In the genomic region with DNA sequence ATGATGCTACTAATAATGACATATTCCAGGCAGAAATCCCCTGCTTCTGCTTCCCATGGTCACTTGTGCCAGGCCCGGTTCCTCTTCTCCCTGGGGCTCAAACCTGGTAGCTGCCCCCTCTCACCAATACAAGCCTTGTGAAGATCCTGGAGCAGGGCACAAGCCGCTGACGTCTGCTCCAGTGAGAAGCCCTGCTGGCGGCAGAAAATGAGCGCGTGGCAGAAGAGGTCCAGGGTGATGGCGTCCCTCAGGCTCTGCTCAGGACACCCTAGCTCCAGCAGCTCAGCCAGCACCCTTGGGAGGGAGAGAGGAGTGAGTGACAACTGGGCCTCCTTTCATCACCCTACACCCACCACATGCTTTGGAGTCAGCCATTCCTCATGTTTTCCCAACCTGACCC, we compare ENCODE assay signal across 14 cellular contexts. TPM values are rescaled to one million over a fixed set of nuclear protein-coding genes. Genes with fewer than 3 reads are reported as not detected.
DNase-seq lines count a peak whose midpoint lies in the region; ATAC-seq and TF ChIP-seq lines count a peak whose summit lies in the region.
"Had no signal": no experiment of that assay in that cellular context is flagged by ENCODE, and none has a peak within 500 bp of the region (broad histone marks: within the 10 kb centered on the region; RNA-seq: fewer than 3 reads in every experiment).

No MANE protein-coding gene starts in this region.

- no peak overlapping the region for H3K27ac ChIP-seq in BLaER1 treated with 17β-estradiol and CSF1 and Interleukin-3, amounts not matched to agents 10 nM and 100 nM
- H3K27ac ChIP-seq in DOHH2 (ENCODE audit: low read depth, low read length) = peak overlapping the region; percentile 84
- H3K27ac ChIP-seq: gastrocnemius medialis had no signal

- H3K79me2 ChIP-seq in DOHH2 (ENCODE audit: control insufficient read depth, low read length) = peaks cover 49% of the 10 kb centered on the region

- H3K27ac Mint-ChIP-seq in activated T-helper 1 cell treated with anti-CD3 and anti-CD28 coated beads, Interleukin-12 subunit alpha, Interleukin-12 subunit beta, Interleukin-2, Interleukin-4 antibody, amounts not matched to agents 30 ng/mL and 10 ng/mL and 1 ng/mL, durations not matched to agents 14 hours and 24 hours and 36 hours = no peak overlapping the region
- peak overlapping the region in 1 of 2 donors; percentile 92 for H3K27ac Mint-ChIP-seq in natural killer cell
- no peak overlapping the region for H3K27ac Mint-ChIP-seq in activated T-helper 2 cell treated with anti-CD3 and anti-CD28 coated beads, Interferon-gamma antibody, Interleukin-2, Interleukin-4, amounts not matched to agents 10 μg/mL and 5 μg/mL and 100 μg/mL, durations not matched to agents 14 hours and 24 hours and 36 hours
- H3K27ac Mint-ChIP-seq: CD8-positive, alpha-beta T cell had no signal

- no peaks in the 10 kb centered on the region for H3K9me2 ChIP-seq in DOHH2 (replicated peaks; ENCODE audit: control insufficient read depth, low read length)

- H3K9me3 Mint-ChIP-seq in activated T-helper 1 cell treated with anti-CD3 and anti-CD28 coated beads, Interleukin-12 subunit alpha, Interleukin-12 subunit beta, Interleukin-2, Interleukin-4 antibody, amounts not matched to agents 30 ng/mL and 10 ng/mL and 1 ng/mL, durations not matched to agents 14 hours and 24 hours and 36 hours = no peaks in the 10 kb centered on the region
- no peaks in the 10 kb centered on the region for H3K9me3 Mint-ChIP-seq in natural killer cell
- H3K9me3 Mint-ChIP-seq in activated T-helper 2 cell treated with anti-CD3 and anti-CD28 coated beads, Interferon-gamma antibody, Interleukin-2, Interleukin-4, amounts not matched to agents 10 μg/mL and 5 μg/mL and 100 μg/mL, durations not matched to agents 14 hours and 24 hours and 36 hours = no peaks in the 10 kb centered on the region
- H3K9me3 Mint-ChIP-seq: CD8-positive, alpha-beta T cell had no signal

- H3K36me3 ChIP-seq in BLaER1 treated with 17β-estradiol and CSF1 and Interleukin-3, amounts not matched to agents 10 nM and 100 nM = peaks cover 47 to 72% (median 58%) of the 10 kb centered on the region in 11 experiments
- peaks cover 77% of the 10 kb centered on the region for H3K36me3 ChIP-seq in DOHH2 (ENCODE audit: control insufficient read depth, low read length)

- H3K27me3 ChIP-seq in BLaER1 treated with 17β-estradiol and CSF1 and Interleukin-3, amounts not matched to agents 10 nM and 100 nM = no peaks in the 10 kb centered on the region
- H3K27me3 ChIP-seq in DOHH2 (ENCODE audit: control insufficient read depth, low read length) = no peaks in the 10 kb centered on the region
- H3K27me3 ChIP-seq: gastrocnemius medialis had no signal

- peak overlapping the region; percentile 90 to 99 (median 97); a peak in 20 of 22 replicates for H3K4me2 ChIP-seq in BLaER1 treated with 17β-estradiol and CSF1 and Interleukin-3, amounts not matched to agents 10 nM and 100 nM
- H3K4me2 ChIP-seq in DOHH2 (ENCODE audit: low read length) = peak overlapping the region; percentile 85

- no peak for DNase-seq in activated T-helper 1 cell treated with anti-CD3 and anti-CD28 coated beads, Interleukin-12 subunit alpha, Interleukin-12 subunit beta, Interleukin-2, Interleukin-4 antibody, amounts not matched to agents 30 ng/mL and 10 ng/mL and 1 ng/mL, durations not matched to agents 14 hours and 24 hours and 36 hours (ENCODE audit: low spot score)
- DNase-seq in natural killer cell (no peak), middle frontal gyrus (ENCODE audit: extremely low spot score, low spot score) (no peak)
- DNase-seq in activated T-helper 2 cell treated with anti-CD3 and anti-CD28 coated beads, Interferon-gamma antibody, Interleukin-2, Interleukin-4, amounts not matched to agents 10 μg/mL and 5 μg/mL and 100 μg/mL, durations not matched to agents 14 hours and 24 hours and 36 hours (ENCODE audit: low spot score) = no peak
- DNase-seq: CD8-positive, alpha-beta T cell; IMR-90; NCI-H1436 treated with DMSO at 0.1 percent for 48 hours; NCI-H69; SHP77 treated with DMSO at 0.1 percent for 48 hours had no signal

- ATAC-seq in natural killer cell (no peak), HG02938 (IDR thresholded peaks at IDR 0.05; ENCODE audit: unreplicated experiment) (no peak), GM18520 (IDR thresholded peaks at IDR 0.05; ENCODE audit: unreplicated experiment) (no peak)
- ATAC-seq: CD8-positive, alpha-beta T cell; gastrocnemius medialis had no signal

- TF ChIP-seq CTCF in DOHH2 (IDR thresholded peaks at IDR 0.05; ENCODE audit: low read depth, low read length, poor library complexity, severe bottlenecking) (no peak), natural killer cell (IDR thresholded peaks at IDR 0.05) (no peak)

- H3K9ac ChIP-seq in BLaER1 treated with 17β-estradiol and CSF1 and Interleukin-3, amounts not matched to agents 10 nM and 100 nM = peak overlapping the region in 3 of 11 experiments; percentile 6 to 89 (median 88); a peak in 1 of 22 replicates

- H3K4me1 ChIP-seq in BLaER1 treated with 17β-estradiol and CSF1 and Interleukin-3, amounts not matched to agents 10 nM and 100 nM = peaks cover 45 to 60% (median 52%) of the 10 kb centered on the region in 10 experiments
- peaks cover 43% of the 10 kb centered on the region for H3K4me1 ChIP-seq in DOHH2 (ENCODE audit: control insufficient read depth, low read length)

- H3K9me3 ChIP-seq in BLaER1 treated with 17β-estradiol and CSF1 and Interleukin-3, amounts not matched to agents 10 nM and 100 nM (replicated peaks in 1 of 11) = no peaks in the 10 kb centered on the region
- H3K9me3 ChIP-seq in DOHH2 (ENCODE audit: control insufficient read depth, insufficient read depth, low read length) = no peaks in the 10 kb centered on the region
- H3K9me3 ChIP-seq: gastrocnemius medialis had no signal

- peaks cover 0 to 40% (median 18%) of the 10 kb centered on the region in 11 experiments; a peak in 14 of 22 replicates for H4K20me1 ChIP-seq in BLaER1 treated with 17β-estradiol and CSF1 and Interleukin-3, amounts not matched to agents 10 nM and 100 nM
- H4K20me1 ChIP-seq in DOHH2 (ENCODE audit: control insufficient read depth, insufficient read depth, low read depth, low read length) = peaks cover 4% of the 10 kb centered on the region; the same call in 1 of the 2 replicates

- H3F3A ChIP-seq in DOHH2 (ENCODE audit: control insufficient read depth, insufficient read depth) = peaks cover 18% of the 10 kb centered on the region

- H3K4me3 ChIP-seq in BLaER1 treated with 17β-estradiol and CSF1 and Interleukin-3, amounts not matched to agents 10 nM and 100 nM = 0 out of 20 replicates have a peak overlapping the region, but pooled peaks of 1 of the 10 experiments have one; percentile 80
- peak overlapping the region; percentile 91 for H3K4me3 ChIP-seq in DOHH2 (ENCODE audit: low read length)

- H3K36me3 Mint-ChIP-seq in activated T-helper 1 cell treated with anti-CD3 and anti-CD28 coated beads, Interleukin-12 subunit alpha, Interleukin-12 subunit beta, Interleukin-2, Interleukin-4 antibody, amounts not matched to agents 30 ng/mL and 10 ng/mL and 1 ng/mL, durations not matched to agents 14 hours and 24 hours and 36 hours (ENCODE audit: low read depth) = peaks cover 16% of the 10 kb centered on the region
- no peaks in the 10 kb centered on the region for H3K36me3 Mint-ChIP-seq in natural killer cell
- peaks cover 27% of the 10 kb centered on the region for H3K36me3 Mint-ChIP-seq in activated T-helper 2 cell treated with anti-CD3 and anti-CD28 coated beads, Interferon-gamma antibody, Interleukin-2, Interleukin-4, amounts not matched to agents 10 μg/mL and 5 μg/mL and 100 μg/mL, durations not matched to agents 14 hours and 24 hours and 36 hours (ENCODE audit: low read depth)

- H3K4me3 Mint-ChIP-seq in activated T-helper 1 cell treated with anti-CD3 and anti-CD28 coated beads, Interleukin-12 subunit alpha, Interleukin-12 subunit beta, Interleukin-2, Interleukin-4 antibody, amounts not matched to agents 30 ng/mL and 10 ng/mL and 1 ng/mL, durations not matched to agents 14 hours and 24 hours and 36 hours = peak overlapping the region; percentile 93
- H3K4me3 Mint-ChIP-seq in natural killer cell = peak overlapping the region; percentile 95
- H3K4me3 Mint-ChIP-seq in activated T-helper 2 cell treated with anti-CD3 and anti-CD28 coated beads, Interferon-gamma antibody, Interleukin-2, Interleukin-4, amounts not matched to agents 10 μg/mL and 5 μg/mL and 100 μg/mL, durations not matched to agents 14 hours and 24 hours and 36 hours (ENCODE audit: low read depth) = no peak overlapping the region

- intact Hi-C loops in activated T-helper 1 cell treated with anti-CD3 and anti-CD28 coated beads, Interleukin-12 subunit alpha, Interleukin-12 subunit beta, Interleukin-2, Interleukin-4 antibody, amounts not matched to agents 30 ng/mL and 10 ng/mL and 1 ng/mL, durations not matched to agents 14 hours and 24 hours and 36 hours (cut with micrococcal nuclease) = loop anchor here (5.0 kb wide), 2 partner anchors 137 to 312 kb away; a partner anchor contains a TSS
- intact Hi-C loops in natural killer cell (cut with micrococcal nuclease) = loop anchor here (5.0 to 10.0 kb wide), 2 partner anchors 45 to 162 kb away; a partner anchor contains a TSS
- intact Hi-C loops in activated T-helper 2 cell treated with anti-CD3 and anti-CD28 coated beads, Interferon-gamma antibody, Interleukin-2, Interleukin-4, amounts not matched to agents 10 μg/mL and 5 μg/mL and 100 μg/mL, durations not matched to agents 14 hours and 24 hours and 36 hours (cut with micrococcal nuclease) = loop anchor here (5.0 kb wide), 1 partner anchor 63 kb away; a partner anchor contains a TSS

- H3K27me3 Mint-ChIP-seq in activated T-helper 1 cell treated with anti-CD3 and anti-CD28 coated beads, Interleukin-12 subunit alpha, Interleukin-12 subunit beta, Interleukin-2, Interleukin-4 antibody, amounts not matched to agents 30 ng/mL and 10 ng/mL and 1 ng/mL, durations not matched to agents 14 hours and 24 hours and 36 hours (ENCODE audit: insufficient read depth) = no peaks in the 10 kb centered on the region
- H3K27me3 Mint-ChIP-seq in natural killer cell (ENCODE audit: low read depth in 2 of 2) = no peaks in the 10 kb centered on the region
- H3K27me3 Mint-ChIP-seq in activated T-helper 2 cell treated with anti-CD3 and anti-CD28 coated beads, Interferon-gamma antibody, Interleukin-2, Interleukin-4, amounts not matched to agents 10 μg/mL and 5 μg/mL and 100 μg/mL, durations not matched to agents 14 hours and 24 hours and 36 hours (ENCODE audit: low read depth) = no peaks in the 10 kb centered on the region

- peaks cover 28% of the 10 kb centered on the region for H3K4me1 Mint-ChIP-seq in activated T-helper 1 cell treated with anti-CD3 and anti-CD28 coated beads, Interleukin-12 subunit alpha, Interleukin-12 subunit beta, Interleukin-2, Interleukin-4 antibody, amounts not matched to agents 30 ng/mL and 10 ng/mL and 1 ng/mL, durations not matched to agents 14 hours and 24 hours and 36 hours (ENCODE audit: low read depth)
- peaks cover 31 to 45% of the 10 kb centered on the region in 2 donors for H3K4me1 Mint-ChIP-seq in natural killer cell
- H3K4me1 Mint-ChIP-seq in activated T-helper 2 cell treated with anti-CD3 and anti-CD28 coated beads, Interferon-gamma antibody, Interleukin-2, Interleukin-4, amounts not matched to agents 10 μg/mL and 5 μg/mL and 100 μg/mL, durations not matched to agents 14 hours and 24 hours and 36 hours (ENCODE audit: low read depth) = peaks cover 17% of the 10 kb centered on the region

RNA-seq across cellular contexts. Expression of a gene that starts 1.7 kb away (rescaled TPM):
- total RNA-seq in activated T-helper 1 cell treated with anti-CD3 and anti-CD28 coated beads, Interleukin-12 subunit alpha, Interleukin-12 subunit beta, Interleukin-2, Interleukin-4 antibody, amounts not matched to agents 30 ng/mL and 10 ng/mL and 1 ng/mL, durations not matched to agents 14 hours and 24 hours and 36 hours = 4.4 and 5.6 TPM in 2 replicates
- 1 to 10 TPM; 3.4 to 5.1 (median 4.9) TPM for total RNA-seq in natural killer cell
- 2.3 and 2.8 TPM in 2 replicates for total RNA-seq in activated T-helper 2 cell treated with anti-CD3 and anti-CD28 coated beads, Interferon-gamma antibody, Interleukin-2, Interleukin-4, amounts not matched to agents 10 μg/mL and 5 μg/mL and 100 μg/mL, durations not matched to agents 14 hours and 24 hours and 36 hours

RNA-seq across cellular contexts. Expression of a gene that starts 2.0 kb away (rescaled TPM):
- 98.2 and 98.5 TPM in 2 replicates for total RNA-seq in activated T-helper 1 cell treated with anti-CD3 and anti-CD28 coated beads, Interleukin-12 subunit alpha, Interleukin-12 subunit beta, Interleukin-2, Interleukin-4 antibody, amounts not matched to agents 30 ng/mL and 10 ng/mL and 1 ng/mL, durations not matched to agents 14 hours and 24 hours and 36 hours
- 100 to 1,000 TPM; 153 to 167 (median 161) TPM for total RNA-seq in natural killer cell
- total RNA-seq in activated T-helper 2 cell treated with anti-CD3 and anti-CD28 coated beads, Interferon-gamma antibody, Interleukin-2, Interleukin-4, amounts not matched to agents 10 μg/mL and 5 μg/mL and 100 μg/mL, durations not matched to agents 14 hours and 24 hours and 36 hours = 83.8 and 91.6 TPM in 2 replicates

RNA-seq across cellular contexts. Expression of a gene that starts 11.9 kb away (rescaled TPM):
- total RNA-seq in activated T-helper 1 cell treated with anti-CD3 and anti-CD28 coated beads, Interleukin-12 subunit alpha, Interleukin-12 subunit beta, Interleukin-2, Interleukin-4 antibody, amounts not matched to agents 30 ng/mL and 10 ng/mL and 1 ng/mL, durations not matched to agents 14 hours and 24 hours and 36 hours = 42.4 and 43.6 TPM in 2 replicates
- total RNA-seq in natural killer cell = 10 to 100 TPM; 50.5 to 86.1 (median 64.8) TPM
- total RNA-seq in activated T-helper 2 cell treated with anti-CD3 and anti-CD28 coated beads, Interferon-gamma antibody, Interleukin-2, Interleukin-4, amounts not matched to agents 10 μg/mL and 5 μg/mL and 100 μg/mL, durations not matched to agents 14 hours and 24 hours and 36 hours = 38.1 and 41.6 TPM in 2 replicates

RNA-seq across cellular contexts. Expression of a gene that starts 26.8 kb away (rescaled TPM):
- total RNA-seq in activated T-helper 1 cell treated with anti-CD3 and anti-CD28 coated beads, Interleukin-12 subunit alpha, Interleukin-12 subunit beta, Interleukin-2, Interleukin-4 antibody, amounts not matched to agents 30 ng/mL and 10 ng/mL and 1 ng/mL, durations not matched to agents 14 hours and 24 hours and 36 hours = 2.7 and 3.2 TPM in 2 replicates
- 1 to 10 TPM in 2 of 3 donors, under 1 TPM in 1; 0.96 to 1.9 (median 1.8) TPM for total RNA-seq in natural killer cell
- total RNA-seq in activated T-helper 2 cell treated with anti-CD3 and anti-CD28 coated beads, Interferon-gamma antibody, Interleukin-2, Interleukin-4, amounts not matched to agents 10 μg/mL and 5 μg/mL and 100 μg/mL, durations not matched to agents 14 hours and 24 hours and 36 hours = 0.78 and 0.82 TPM in 2 replicates
